25 cellular contexts compared by ENCODE assay signal in the genomic region with DNA sequence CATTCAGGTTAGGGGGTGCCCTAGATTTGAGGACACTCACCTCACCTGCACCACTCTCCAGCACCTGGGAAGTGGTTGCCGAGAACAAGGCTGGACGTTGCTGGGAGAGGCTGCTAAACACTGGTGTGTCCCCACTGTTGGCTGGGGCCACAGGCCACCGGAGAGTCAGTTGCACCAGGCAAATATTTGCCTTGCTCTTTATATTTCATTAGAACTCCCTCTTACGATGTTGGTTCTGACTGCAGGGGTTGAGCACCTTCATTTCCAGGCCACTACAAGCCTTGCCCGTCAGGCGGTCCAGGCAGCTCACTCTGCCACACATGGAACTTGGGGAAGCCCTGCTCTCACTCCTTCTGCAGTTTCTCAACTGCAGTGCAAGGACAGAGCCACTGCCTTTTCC. TPM values are rescaled to one million over a fixed set of nuclear protein-coding genes. Genes with fewer than 3 reads are reported as not detected.
"Had no signal": no experiment of that assay in that cellular context is flagged by ENCODE, and none has a peak within 500 bp of the region (broad histone marks: within the 10 kb centered on the region; RNA-seq: fewer than 3 reads in every experiment).

No MANE protein-coding gene starts in this region.

- H3K4me2 ChIP-seq: hepatocyte had no signal

- H3K9me3 ChIP-seq: prostate gland, right atrium auricular region had no signal

- H3K9me3 Mint-ChIP-seq: activated T-helper 2 cell treated with anti-CD3 and anti-CD28 coated beads, Interferon-gamma antibody, Interleukin-2, Interleukin-4, amounts not matched to agents 10 μg/mL and 5 μg/mL and 100 μg/mL, durations not matched to agents 14 hours and 24 hours and 36 hours; nephron progenitor cell had no signal

- H3K27me3 ChIP-seq: hepatocyte, right atrium auricular region had no signal

- H3K27ac Mint-ChIP-seq: activated CD4-positive, alpha-beta T cell treated with anti-CD3 and anti-CD28 coated beads, Interleukin-2, amount 10 ng/mL, durations not matched to agents 7 days and 5 days; activated CD8-positive, alpha-beta T cell treated with anti-CD3 and anti-CD28 coated beads, Interleukin-2, amount 10 ng/mL, durations not matched to agents 7 days and 5 days; activated T-cell treated with anti-CD3 and anti-CD28 coated beads, Interleukin-2, amount 50 U/mL, for 24 hours; activated T-helper 2 cell treated with anti-CD3 and anti-CD28 coated beads, Interferon-gamma antibody, Interleukin-2, Interleukin-4, amounts not matched to agents 10 μg/mL and 5 μg/mL and 100 μg/mL, durations not matched to agents 14 hours and 24 hours and 36 hours; brain; nephron progenitor cell had no signal

- H3K4me1 Mint-ChIP-seq: activated CD4-positive, alpha-beta T cell treated with anti-CD3 and anti-CD28 coated beads, Interleukin-2, amount 10 ng/mL, durations not matched to agents 7 days and 5 days; nephron progenitor cell had no signal

- H3K36me3 ChIP-seq: prostate gland, right atrium auricular region had no signal

- H3K4me3 Mint-ChIP-seq: activated CD4-positive, alpha-beta T cell treated with anti-CD3 and anti-CD28 coated beads, Interleukin-2, amount 10 ng/mL, durations not matched to agents 7 days and 5 days; activated CD8-positive, alpha-beta T cell treated with anti-CD3 and anti-CD28 coated beads, Interleukin-2, amount 10 ng/mL, durations not matched to agents 7 days and 5 days; activated T-cell treated with anti-CD3 and anti-CD28 coated beads, Interleukin-2, amount 50 U/mL, for 24 hours; brain; nephron progenitor cell had no signal

- H2AFZ ChIP-seq: hepatocyte had no signal

- DNase-seq: activated CD4-positive, alpha-beta T cell treated with anti-CD3 and anti-CD28 coated beads, Interleukin-2, amount 10 ng/mL, durations not matched to agents 7 days and 5 days; activated CD8-positive, alpha-beta T cell treated with anti-CD3 and anti-CD28 coated beads, Interleukin-2, amount 10 ng/mL, durations not matched to agents 7 days and 5 days; activated naive CD4-positive, alpha-beta T cell treated with Interleukin-2 at 50 U/mL for 16 hours; activated T-cell treated with anti-CD3 and anti-CD28 coated beads, Interleukin-2, amount 50 U/mL, for 24 hours; caudate nucleus; foreskin keratinocyte; islet precursor cell; mammary epithelial cell; midbrain; nephron progenitor cell; occipital lobe; stimulated activated CD4-positive, alpha-beta T cell treated with anti-CD3 and anti-CD28 coated beads, Interleukin-12 subunit alpha, Interleukin-12 subunit beta, amount 100 ng/mL, for 4 hours; stimulated activated CD4-positive, alpha-beta T cell treated with anti-CD3 and anti-CD28 coated beads, Interleukin-1b, Interleukin-23, amount 100 ng/mL, for 48 hours; stimulated activated CD8-positive, alpha-beta memory T cell treated with anti-CD3 and anti-CD28 coated beads, Interleukin-4, amount 100 ng/mL, for 48 hours; stimulated activated naive CD4-positive, alpha-beta T cell had no signal

- H3K27me3 Mint-ChIP-seq: activated CD4-positive, alpha-beta T cell treated with anti-CD3 and anti-CD28 coated beads, Interleukin-2, amount 10 ng/mL, durations not matched to agents 7 days and 5 days; activated T-cell treated with anti-CD3 and anti-CD28 coated beads, Interleukin-2, amount 50 U/mL, for 24 hours; brain had no signal

- H3K27ac ChIP-seq: epithelial cell of prostate, foreskin keratinocyte, hepatocyte, prostate gland, right atrium auricular region had no signal

- H3K4me3 ChIP-seq: hepatocyte, prostate gland, right atrium auricular region had no signal

- H3K4me1 ChIP-seq: foreskin keratinocyte, prostate gland had no signal

- ATAC-seq: activated CD4-positive, CD25-positive, alpha-beta regulatory T cell treated with anti-CD3 and anti-CD28 coated beads, Interleukin-2, amount 50 U/mL, for 24 hours; activated CD8-positive, alpha-beta T cell treated with anti-CD3 and anti-CD28 coated beads, Interleukin-2, amount 10 ng/mL, durations not matched to agents 7 days and 5 days; foreskin keratinocyte had no signal

RNA-seq across cellular contexts. Expression of gene HCN4, which starts 30.7 kb away (rescaled TPM):
- total RNA-seq: activated CD4-positive, alpha-beta T cell treated with anti-CD3 and anti-CD28 coated beads, Interleukin-2, amount 10 ng/mL, durations not matched to agents 7 days and 5 days; activated CD8-positive, alpha-beta T cell treated with anti-CD3 and anti-CD28 coated beads, Interleukin-2, amount 10 ng/mL, durations not matched to agents 7 days and 5 days; dermis microvascular lymphatic vessel endothelial cell; fibroblast of lung; mammary epithelial cell; urinary bladder had no signal
- polyA plus RNA-seq: fibroblast of lung, foreskin keratinocyte, mammary epithelial cell, urinary bladder had no signal
